Comparison of ENCODE assay signal across 1 cellular context in the genomic region with DNA sequence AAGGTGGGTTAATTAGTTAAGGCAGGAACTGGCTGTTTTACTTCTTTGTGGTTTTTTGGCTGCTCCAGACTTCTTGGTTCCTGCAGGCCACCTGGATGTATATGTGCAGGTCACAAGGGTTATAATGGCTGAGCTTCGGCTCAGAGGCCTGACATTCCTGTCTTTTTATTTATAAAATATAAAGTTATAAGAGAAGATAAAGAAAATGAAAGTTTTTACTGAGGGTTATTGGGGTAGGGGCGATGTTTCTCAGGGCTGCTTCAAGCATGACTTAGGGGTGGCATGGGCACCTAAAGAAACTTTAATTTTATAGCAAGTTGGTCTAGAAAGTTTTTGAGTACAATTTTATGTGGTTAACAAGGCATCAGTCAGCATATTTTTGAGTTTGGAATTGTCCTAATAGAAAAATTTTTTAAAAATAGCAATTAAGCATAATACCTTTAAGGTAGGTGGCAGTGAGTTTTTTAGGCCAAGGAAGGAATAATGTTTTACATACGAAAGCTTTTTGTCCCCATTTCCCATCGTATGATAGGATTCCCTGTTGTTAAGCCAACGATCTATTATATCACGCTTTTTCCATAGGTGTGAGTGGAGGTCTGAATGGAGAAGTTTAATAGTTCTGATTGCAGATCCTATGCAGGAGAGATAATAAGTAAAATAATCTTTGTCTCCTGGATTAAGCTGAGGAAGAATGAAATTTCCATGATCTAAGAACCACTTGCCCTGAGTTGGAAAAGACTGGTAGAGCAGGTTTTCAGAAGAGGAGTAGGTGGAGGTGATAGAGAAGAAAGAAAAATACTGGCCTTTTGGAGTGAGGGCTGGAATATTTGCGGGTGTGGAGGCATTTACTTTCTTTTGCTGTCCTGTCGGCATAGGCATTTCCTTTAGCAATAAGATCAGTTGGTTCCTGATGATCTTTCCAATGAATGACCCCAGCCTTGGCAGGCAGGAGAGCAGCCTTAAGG.
TF ChIP-seq lines count a peak whose summit lies in the region.

No MANE protein-coding gene starts in this region.

TF ChIP-seq in H1, 55 proteins besides CTCF, POLR2A, EP300 and RAD21:
- TF ChIP-seq BACH1 (IDR thresholded peaks at IDR 0.05; ENCODE audit: low read length) (no peak), KDM5A (IDR thresholded peaks at IDR 0.05; ENCODE audit: low read length) (no peak), SIRT6 (IDR thresholded peaks at IDR 0.05; ENCODE audit: low read length) (no peak), EZH2 (IDR thresholded peaks at IDR 0.05; ENCODE audit: low read depth, low read length, severe bottlenecking) (no peak), HDAC2 (IDR thresholded peaks at IDR 0.05; ENCODE audit: borderline replicate concordance in 1 of 2, low read depth in 2 of 2, low read length in 2 of 2) (no peak), BCL11A (IDR thresholded peaks at IDR 0.05; ENCODE audit: low read depth in 2 of 2, low read length in 2 of 2) (no peak), HDAC6 (IDR thresholded peaks at IDR 0.05; ENCODE audit: low read depth, low read length) (no peak), SP2 (IDR thresholded peaks at IDR 0.05; ENCODE audit: low read length) (no peak), RNF2 (IDR thresholded peaks at IDR 0.05; ENCODE audit: borderline replicate concordance, low read depth, low read length, missing control alignments, poor library complexity, severe bottlenecking) (no peak)
TF ChIP-seq in H1: peak in this region for 0.
